Comparison of ENCODE assay signal across 8 cellular contexts in genomic region chr3:157136647-157137387, GRCh38. TPM values are rescaled to one million over a fixed set of nuclear protein-coding genes. Genes with fewer than 3 reads are reported as not detected.
DNase-seq lines count a peak whose midpoint lies in the region; ATAC-seq and TF ChIP-seq lines count a peak whose summit lies in the region.

No MANE protein-coding gene starts in this region.

- H3K36me3 ChIP-seq in SK-N-SH (replicated peaks in 1 of 2; ENCODE audit: control insufficient read depth in 1 of 2, insufficient read depth in 2 of 2, low read length in 1 of 2) (peaks cover 0 to 3% of the 10 kb centered on the region in 2 experiments), RWPE2 (ENCODE audit: low read depth) (no peaks in the 10 kb centered on the region), left ventricle myocardium inferior (peaks cover 14% of the 10 kb centered on the region), thoracic aorta (no peaks in the 10 kb centered on the region)

- POLR2A ChIA-PET in SK-N-SH (lab: Yijun Ruan, JAX), result interaction anchor here (1.7 kb wide), 1 partner anchor 48 kb away, joined by 3 read pairs; no protein-coding TSS in a partner anchor

- no peak overlapping the region for H2AFZ ChIP-seq in SK-N-SH (ENCODE audit: low read depth)

- no peaks in the 10 kb centered on the region for H3K79me2 ChIP-seq in SK-N-SH (ENCODE audit: insufficient read depth)

- TF ChIP-seq CTCF in SK-N-SH (IDR thresholded peaks at IDR 0.05), result no peak
- no peak for TF ChIP-seq CTCF in RWPE2 (IDR thresholded peaks at IDR 0.05; ENCODE audit: poor library complexity, severe bottlenecking)
- TF ChIP-seq CTCF in left ventricle myocardium inferior (IDR thresholded peaks at IDR 0.05; ENCODE audit: borderline replicate concordance), result no peak
- no peak for TF ChIP-seq CTCF in thoracic aorta (IDR thresholded peaks at IDR 0.05)

- H3K4me1 ChIP-seq in SK-N-SH (ENCODE audit: control insufficient read depth in 1 of 2, insufficient read depth in 2 of 2, low read depth in 1 of 2, low read length in 1 of 2) (peaks cover 4 to 27% of the 10 kb centered on the region in 2 experiments; a peak in 3 of 4 replicates), RWPE2 (ENCODE audit: insufficient read depth, poor library complexity, severe bottlenecking) (peaks cover 34% of the 10 kb centered on the region), left ventricle myocardium inferior (peaks cover 64% of the 10 kb centered on the region), thoracic aorta (ENCODE audit: control insufficient read depth in 1 of 2, low read depth in 2 of 2) (peaks cover 28 to 60% of the 10 kb centered on the region in 2 donors)

- H3K27ac ChIP-seq in SK-N-SH (ENCODE audit: low read depth in 2 of 2, low read length in 1 of 2) (no peak overlapping the region), RWPE2 (ENCODE audit: poor library complexity, severe bottlenecking) (peak overlapping the region; percentile 97), left ventricle myocardium inferior (replicated peaks) (peak overlapping the region; percentile 82), thoracic aorta (peak overlapping the region; percentile 62 to 76)

- H3K4me2 ChIP-seq in SK-N-SH, result no peak overlapping the region

- TF ChIP-seq RAD21 in SK-N-SH (IDR thresholded peaks at IDR 0.05; ENCODE audit: low read length), result no peak

- H3K9me3 ChIP-seq in SK-N-SH (no peaks in the 10 kb centered on the region), RWPE2 (ENCODE audit: severe bottlenecking) (no peaks in the 10 kb centered on the region), left ventricle myocardium inferior (replicated peaks) (no peaks in the 10 kb centered on the region), thoracic aorta (no peaks in the 10 kb centered on the region)

- H3K27me3 ChIP-seq in SK-N-SH (ENCODE audit: insufficient read depth) (no peaks in the 10 kb centered on the region), RWPE2 (ENCODE audit: insufficient read depth, poor library complexity, severe bottlenecking) (no peaks in the 10 kb centered on the region), left ventricle myocardium inferior (ENCODE audit: low read depth) (no peaks in the 10 kb centered on the region), thoracic aorta (replicated peaks; ENCODE audit: insufficient read depth) (no peaks in the 10 kb centered on the region)

- H3K9ac ChIP-seq in SK-N-SH, result no peak overlapping the region

- intact Hi-C loops in left ventricle myocardium inferior (cut with micrococcal nuclease), result loop anchor here (2.0 to 5.0 kb wide), 2 partner anchors 56 to 465 kb away; partner anchors contain the start of gene TIPARP

- no peaks in the 10 kb centered on the region for H4K20me1 ChIP-seq in SK-N-SH (ENCODE audit: insufficient read depth)

- H3K4me3 ChIP-seq in SK-N-SH (ENCODE audit: low read depth in 2 of 2, low read length in 1 of 2) (no peak overlapping the region), RWPE2 (ENCODE audit: severe bottlenecking) (no peak overlapping the region), left ventricle myocardium inferior (no peak overlapping the region), thoracic aorta (no peak overlapping the region)

- 59% methylated on average over 5 of the region's 6 CpGs for WGBS in SK-N-SH (ENCODE audit: low lambda C conversion rate)

- H3K9me2 ChIP-seq in SK-N-SH, result no peaks in the 10 kb centered on the region

- DNase-seq in SK-N-SH (no peak), RWPE2 (ENCODE audit: low spot score) (no peak), left ventricle myocardium inferior (no peak), thoracic aorta (ENCODE audit: low spot score) (no peak), AG08396 (ENCODE audit: low spot score) (no peak), KG1 (lab: John Stamatoyannopoulos, UW) (no peak)

- CTCF ChIA-PET in SK-N-SH (lab: Yijun Ruan, JAX), result interaction anchor here (0.5 to 4.4 kb wide), 59 partner anchors 11 to 1142 kb away, joined by 3 to 57 read pairs (median 4); partner anchors contain the start of genes KCNAB1, SSR3 and TIPARP

- TF ChIP-seq EP300 in SK-N-SH (IDR thresholded peaks at IDR 0.05; ENCODE audit: borderline replicate concordance in 1 of 2, low read depth in 1 of 2, low read length in 1 of 2), result no peak

- H3F3A ChIP-seq in SK-N-SH (replicated peaks; ENCODE audit: insufficient read depth), result peaks cover 7% of the 10 kb centered on the region

- ATAC-seq in SK-N-SH treated with all-trans-retinoic acid at 6 μM for 48 hours (peak; percentile 37), RWPE2 (ENCODE audit: low read depth) (peak; percentile 37), thoracic aorta (ENCODE audit: insufficient number of reproducible peaks, low FRiP score, low read depth) (no peak), HG03045 (IDR thresholded peaks at IDR 0.05; ENCODE audit: unreplicated experiment) (no peak)

TF ChIP-seq in SK-N-SH treated with all-trans-retinoic acid at 6 μM for 48 hours, 23 proteins besides CTCF, POLR2A, EP300 and RAD21:
- no peak for TF ChIP-seq CSRNP3 (CRISPR knock-in tag; IDR thresholded peaks at IDR 0.05)
- TF ChIP-seq ZFP30 (CRISPR knock-in tag; IDR thresholded peaks at IDR 0.05), result no peak

TF ChIP-seq in SK-N-SH, 30 proteins besides CTCF, POLR2A, EP300 and RAD21 (continues in another document):
- TF ChIP-seq REST (IDR thresholded peaks at IDR 0.05; ENCODE audit: low read depth, low read length), result no peak
- no peak for TF ChIP-seq RFX5 (IDR thresholded peaks at IDR 0.05; ENCODE audit: low read length)
- TF ChIP-seq POLR2AphosphoS5 (IDR thresholded peaks at IDR 0.05; ENCODE audit: low read depth, low read length), result no peak
- TF ChIP-seq RXRA (IDR thresholded peaks at IDR 0.05; ENCODE audit: borderline replicate concordance, low read depth), result no peak
- TF ChIP-seq TEAD4 (IDR thresholded peaks at IDR 0.05; ENCODE audit: borderline replicate concordance, insufficient read depth), result no peak
- no peak for TF ChIP-seq TAF1 (IDR thresholded peaks at IDR 0.05; ENCODE audit: borderline replicate concordance, low read depth, low read length)
- TF ChIP-seq FOXJ3 (CRISPR knock-in tag; IDR thresholded peaks at IDR 0.05), result no peak
- TF ChIP-seq FOSL2 (IDR thresholded peaks at IDR 0.05; ENCODE audit: borderline replicate concordance, low read depth), result no peak
- TF ChIP-seq GATA2 (CRISPR knock-in tag; IDR thresholded peaks at IDR 0.05), result no peak
- no peak for TF ChIP-seq ELF1 (IDR thresholded peaks at IDR 0.05)
- no peak for TF ChIP-seq JUND (IDR thresholded peaks at IDR 0.05)
- no peak for TF ChIP-seq MAX (IDR thresholded peaks at IDR 0.05; ENCODE audit: low read depth)
- TF ChIP-seq ZBTB33 (IDR thresholded peaks at IDR 0.05; ENCODE audit: borderline replicate concordance, low read depth), result no peak
- no peak for TF ChIP-seq PBX3 (IDR thresholded peaks at IDR 0.05)

RNA-seq across cellular contexts. Expression of gene CCNL1, which starts 23.1 kb away (rescaled TPM):
- 99.8 and 131 TPM in 2 replicates for polyA plus RNA-seq in SK-N-SH (2012; rRNA removed)
- polyA plus RNA-seq in SK-N-SH (2012; cell fraction: cytosol; rRNA removed), result 27.3 and 29.6 TPM in 2 replicates
- 490 and 685 TPM in 2 replicates for polyA plus RNA-seq in SK-N-SH (2012; cell fraction: nucleus; rRNA removed)
- total RNA-seq in left ventricle myocardium inferior, result 19.2 TPM
- 100 to 1,000 TPM; 210 to 387 TPM for total RNA-seq in thoracic aorta

Comparison
In these comparisons a context has a peak if more than half of its experiments do, and no peak if none do; other contexts are left out.
1. ATAC-seq: peak in SK-N-SH treated with all-trans-retinoic acid at 6 μM for 48 hours (single experiment) and RWPE2 (single experiment); none in thoracic aorta (single experiment) and HG03045 (single experiment).
2. H3K27ac ChIP-seq: peak in RWPE2 (single experiment), left ventricle myocardium inferior (single experiment) and thoracic aorta (2 of 2); none in SK-N-SH (0 of 2).
3. RNA of gene CCNL1, which starts 23.1 kb away (total RNA-seq): 210 to 387 TPM in thoracic aorta; 19.2 TPM in left ventricle myocardium inferior (single experiment); every median in the first group is over 10 times any median in the second.